Comparison of ENCODE assay signal across 2 cellular contexts in the genomic region with DNA sequence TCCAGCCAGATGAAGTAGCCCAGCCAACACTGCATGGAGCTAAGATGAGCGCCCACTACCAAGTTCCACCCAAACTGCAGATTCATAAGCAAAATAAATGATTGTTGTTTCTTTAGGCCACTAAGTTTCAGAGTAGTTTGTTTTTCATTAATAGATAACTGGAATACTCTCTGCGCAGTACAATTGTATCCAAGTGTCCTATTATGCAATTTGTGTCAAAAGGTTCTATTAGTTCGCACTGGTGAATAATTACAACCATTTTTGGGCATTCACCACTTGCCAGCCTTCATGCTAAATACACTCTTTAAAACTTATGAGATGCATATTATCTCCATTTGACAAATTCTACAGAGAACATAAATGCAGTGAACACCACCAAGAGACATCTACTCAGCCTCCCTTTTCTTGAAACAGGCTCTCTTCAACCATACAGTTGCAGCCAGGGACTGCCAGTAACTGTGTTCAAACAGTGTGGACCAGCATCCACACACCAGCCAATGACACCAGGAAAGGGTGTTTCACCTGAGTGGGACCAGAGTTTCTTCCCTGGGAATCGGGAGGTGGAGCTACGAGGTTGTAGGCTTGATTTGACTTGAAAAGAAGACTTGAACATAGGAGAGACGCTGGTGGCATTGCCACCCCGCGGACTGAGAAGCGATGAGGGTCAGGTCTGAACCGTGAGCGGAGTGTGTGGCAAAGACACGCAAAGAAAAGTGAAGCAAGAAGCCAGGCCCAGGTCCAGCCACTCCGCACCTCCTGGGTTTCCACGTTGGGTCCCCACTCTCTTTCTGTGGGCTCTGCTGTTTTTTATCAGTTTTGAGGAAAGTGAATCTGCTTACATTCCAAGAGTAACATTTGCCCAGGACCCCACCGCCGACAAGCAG.
TF ChIP-seq lines count a peak whose summit lies in the region.

No MANE protein-coding gene starts in this region.

TF ChIP-seq in liver, 16 proteins besides CTCF, POLR2A, EP300 and RAD21:
- TF ChIP-seq TAF1 (conservative IDR thresholded peaks at IDR 0.05) (no peak), GABPA (IDR thresholded peaks at IDR 0.05 in 1 of 2, conservative IDR thresholded peaks at IDR 0.05 in 1 of 2) (no peak), HNF4G (IDR thresholded peaks at IDR 0.05) (no peak), FOXA2 (IDR thresholded peaks at IDR 0.05) (no peak), HNF4A (conservative IDR thresholded peaks at IDR 0.05) (peak; percentile 8 to 55), SP1 (IDR thresholded peaks at IDR 0.05) (no peak), RXRA (IDR thresholded peaks at IDR 0.05) (peak in 1 of 2 donors; percentile 49), JUND (IDR thresholded peaks at IDR 0.05) (no peak), YY1 (IDR thresholded peaks at IDR 0.05) (peak; percentile 17), FOXA1 (IDR thresholded peaks at IDR 0.05) (no peak), NR2F2 (IDR thresholded peaks at IDR 0.05) (no peak), EGR1 (IDR thresholded peaks at IDR 0.05; ENCODE audit: low read depth in 2 of 2) (no peak)
- TF ChIP-seq, protein P1, sequence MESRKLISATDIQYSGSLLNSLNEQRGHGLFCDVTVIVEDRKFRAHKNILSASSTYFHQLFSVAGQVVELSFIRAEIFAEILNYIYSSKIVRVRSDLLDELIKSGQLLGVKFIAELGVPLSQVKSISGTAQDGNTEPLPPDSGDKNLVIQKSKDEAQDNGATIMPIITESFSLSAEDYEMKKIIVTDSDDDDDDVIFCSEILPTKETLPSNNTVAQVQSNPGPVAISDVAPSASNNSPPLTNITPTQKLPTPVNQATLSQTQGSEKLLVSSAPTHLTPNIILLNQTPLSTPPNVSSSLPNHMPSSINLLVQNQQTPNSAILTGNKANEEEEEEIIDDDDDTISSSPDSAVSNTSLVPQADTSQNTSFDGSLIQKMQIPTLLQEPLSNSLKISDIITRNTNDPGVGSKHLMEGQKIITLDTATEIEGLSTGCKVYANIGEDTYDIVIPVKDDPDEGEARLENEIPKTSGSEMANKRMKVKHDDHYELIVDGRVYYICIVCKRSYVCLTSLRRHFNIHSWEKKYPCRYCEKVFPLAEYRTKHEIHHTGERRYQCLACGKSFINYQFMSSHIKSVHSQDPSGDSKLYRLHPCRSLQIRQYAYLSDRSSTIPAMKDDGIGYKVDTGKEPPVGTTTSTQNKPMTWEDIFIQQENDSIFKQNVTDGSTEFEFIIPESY (IDR thresholded peaks at IDR 0.05) = peak; percentile 7
- TF ChIP-seq, protein P2, sequence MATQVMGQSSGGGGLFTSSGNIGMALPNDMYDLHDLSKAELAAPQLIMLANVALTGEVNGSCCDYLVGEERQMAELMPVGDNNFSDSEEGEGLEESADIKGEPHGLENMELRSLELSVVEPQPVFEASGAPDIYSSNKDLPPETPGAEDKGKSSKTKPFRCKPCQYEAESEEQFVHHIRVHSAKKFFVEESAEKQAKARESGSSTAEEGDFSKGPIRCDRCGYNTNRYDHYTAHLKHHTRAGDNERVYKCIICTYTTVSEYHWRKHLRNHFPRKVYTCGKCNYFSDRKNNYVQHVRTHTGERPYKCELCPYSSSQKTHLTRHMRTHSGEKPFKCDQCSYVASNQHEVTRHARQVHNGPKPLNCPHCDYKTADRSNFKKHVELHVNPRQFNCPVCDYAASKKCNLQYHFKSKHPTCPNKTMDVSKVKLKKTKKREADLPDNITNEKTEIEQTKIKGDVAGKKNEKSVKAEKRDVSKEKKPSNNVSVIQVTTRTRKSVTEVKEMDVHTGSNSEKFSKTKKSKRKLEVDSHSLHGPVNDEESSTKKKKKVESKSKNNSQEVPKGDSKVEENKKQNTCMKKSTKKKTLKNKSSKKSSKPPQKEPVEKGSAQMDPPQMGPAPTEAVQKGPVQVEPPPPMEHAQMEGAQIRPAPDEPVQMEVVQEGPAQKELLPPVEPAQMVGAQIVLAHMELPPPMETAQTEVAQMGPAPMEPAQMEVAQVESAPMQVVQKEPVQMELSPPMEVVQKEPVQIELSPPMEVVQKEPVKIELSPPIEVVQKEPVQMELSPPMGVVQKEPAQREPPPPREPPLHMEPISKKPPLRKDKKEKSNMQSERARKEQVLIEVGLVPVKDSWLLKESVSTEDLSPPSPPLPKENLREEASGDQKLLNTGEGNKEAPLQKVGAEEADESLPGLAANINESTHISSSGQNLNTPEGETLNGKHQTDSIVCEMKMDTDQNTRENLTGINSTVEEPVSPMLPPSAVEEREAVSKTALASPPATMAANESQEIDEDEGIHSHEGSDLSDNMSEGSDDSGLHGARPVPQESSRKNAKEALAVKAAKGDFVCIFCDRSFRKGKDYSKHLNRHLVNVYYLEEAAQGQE (IDR thresholded peaks at IDR 0.05) = peak; percentile 11
- TF ChIP-seq, protein P3, sequence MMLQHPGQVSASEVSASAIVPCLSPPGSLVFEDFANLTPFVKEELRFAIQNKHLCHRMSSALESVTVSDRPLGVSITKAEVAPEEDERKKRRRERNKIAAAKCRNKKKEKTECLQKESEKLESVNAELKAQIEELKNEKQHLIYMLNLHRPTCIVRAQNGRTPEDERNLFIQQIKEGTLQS (IDR thresholded peaks at IDR 0.05) = no peak
- TF ChIP-seq, protein P4, sequence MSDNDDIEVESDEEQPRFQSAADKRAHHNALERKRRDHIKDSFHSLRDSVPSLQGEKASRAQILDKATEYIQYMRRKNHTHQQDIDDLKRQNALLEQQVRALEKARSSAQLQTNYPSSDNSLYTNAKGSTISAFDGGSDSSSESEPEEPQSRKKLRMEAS (IDR thresholded peaks at IDR 0.05) = no peak
TF ChIP-seq in liver: peak in this region for 5.

TF ChIP-seq in HepG2, 621 proteins besides CTCF, POLR2A, EP300 and RAD21:
- TF ChIP-seq TEAD2 (CRISPR knock-in tag; IDR thresholded peaks at IDR 0.05) = no peak
- no peak for TF ChIP-seq ZNF292 (CRISPR knock-in tag; IDR thresholded peaks at IDR 0.05; ENCODE audit: borderline replicate concordance, low read depth)
- TF ChIP-seq ZNF75D (CRISPR knock-in tag; IDR thresholded peaks at IDR 0.05; ENCODE audit: borderline replicate concordance) = no peak
- no peak for TF ChIP-seq MAFG (CRISPR knock-in tag; IDR thresholded peaks at IDR 0.05)
- TF ChIP-seq ZNF552 (CRISPR knock-in tag; IDR thresholded peaks at IDR 0.05; ENCODE audit: borderline replicate concordance) = no peak
- TF ChIP-seq, protein P5, sequence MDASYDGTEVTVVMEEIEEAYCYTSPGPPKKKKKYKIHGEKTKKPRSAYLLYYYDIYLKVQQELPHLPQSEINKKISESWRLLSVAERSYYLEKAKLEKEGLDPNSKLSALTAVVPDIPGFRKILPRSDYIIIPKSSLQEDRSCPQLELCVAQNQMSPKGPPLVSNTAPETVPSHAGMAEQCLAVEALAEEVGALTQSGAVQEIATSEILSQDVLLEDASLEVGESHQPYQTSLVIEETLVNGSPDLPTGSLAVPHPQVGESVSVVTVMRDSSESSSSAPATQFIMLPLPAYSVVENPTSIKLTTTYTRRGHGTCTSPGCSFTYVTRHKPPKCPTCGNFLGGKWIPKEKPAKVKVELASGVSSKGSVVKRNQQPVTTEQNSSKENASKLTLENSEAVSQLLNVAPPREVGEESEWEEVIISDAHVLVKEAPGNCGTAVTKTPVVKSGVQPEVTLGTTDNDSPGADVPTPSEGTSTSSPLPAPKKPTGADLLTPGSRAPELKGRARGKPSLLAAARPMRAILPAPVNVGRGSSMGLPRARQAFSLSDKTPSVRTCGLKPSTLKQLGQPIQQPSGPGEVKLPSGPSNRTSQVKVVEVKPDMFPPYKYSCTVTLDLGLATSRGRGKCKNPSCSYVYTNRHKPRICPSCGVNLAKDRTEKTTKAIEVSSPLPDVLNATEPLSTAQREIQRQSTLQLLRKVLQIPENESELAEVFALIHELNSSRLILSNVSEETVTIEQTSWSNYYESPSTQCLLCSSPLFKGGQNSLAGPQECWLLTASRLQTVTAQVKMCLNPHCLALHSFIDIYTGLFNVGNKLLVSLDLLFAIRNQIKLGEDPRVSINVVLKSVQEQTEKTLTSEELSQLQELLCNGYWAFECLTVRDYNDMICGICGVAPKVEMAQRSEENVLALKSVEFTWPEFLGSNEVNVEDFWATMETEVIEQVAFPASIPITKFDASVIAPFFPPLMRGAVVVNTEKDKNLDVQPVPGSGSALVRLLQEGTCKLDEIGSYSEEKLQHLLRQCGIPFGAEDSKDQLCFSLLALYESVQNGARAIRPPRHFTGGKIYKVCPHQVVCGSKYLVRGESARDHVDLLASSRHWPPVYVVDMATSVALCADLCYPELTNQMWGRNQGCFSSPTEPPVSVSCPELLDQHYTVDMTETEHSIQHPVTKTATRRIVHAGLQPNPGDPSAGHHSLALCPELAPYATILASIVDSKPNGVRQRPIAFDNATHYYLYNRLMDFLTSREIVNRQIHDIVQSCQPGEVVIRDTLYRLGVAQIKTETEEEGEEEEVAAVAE (CRISPR knock-in tag; IDR thresholded peaks at IDR 0.05; ENCODE audit: borderline replicate concordance) = no peak
- TF ChIP-seq ZNF446 (CRISPR knock-in tag; IDR thresholded peaks at IDR 0.05) = no peak
- TF ChIP-seq IRX3 (CRISPR knock-in tag; IDR thresholded peaks at IDR 0.05; ENCODE audit: borderline replicate concordance, low read depth) = no peak
